1 cellular context compared by ENCODE assay signal in the genomic region with DNA sequence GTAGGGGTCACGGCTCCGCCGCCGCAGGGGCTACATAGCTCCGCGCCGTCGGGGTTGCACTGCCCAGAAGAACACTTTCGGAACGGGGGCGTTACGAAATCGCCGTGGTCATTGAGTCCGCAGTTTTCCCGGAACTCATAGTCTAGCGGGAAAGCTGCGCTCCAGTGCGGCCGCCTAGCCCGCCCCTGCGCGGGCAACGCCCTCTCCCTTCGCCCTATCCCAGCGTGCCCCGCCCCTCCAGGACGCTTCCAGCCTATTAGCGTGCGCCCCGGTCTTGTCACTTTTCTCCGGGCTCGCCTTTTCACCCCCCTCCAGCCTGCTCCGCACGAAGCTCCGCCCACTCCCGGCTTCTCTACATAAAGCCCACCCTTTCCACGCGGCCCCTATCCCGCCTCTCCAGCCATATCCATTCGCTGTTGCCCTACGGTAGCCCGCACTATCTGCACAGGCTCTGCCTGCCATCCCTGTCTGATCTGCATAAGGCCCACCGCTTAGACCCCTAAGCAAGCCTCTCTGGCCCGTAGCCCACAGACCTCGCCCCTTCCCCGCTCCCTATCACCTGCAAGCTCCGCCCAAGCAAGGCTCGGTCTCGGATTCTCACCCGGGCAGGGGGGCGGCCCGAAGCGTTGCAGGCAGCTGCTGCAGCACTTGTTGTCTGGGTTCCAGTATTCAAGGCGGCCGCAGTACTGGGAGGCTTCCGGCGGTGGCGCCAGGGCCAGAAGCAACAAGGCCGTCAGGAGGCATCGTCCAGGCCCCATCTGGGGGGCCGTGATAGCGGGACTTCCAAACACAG.
TF ChIP-seq lines count a peak whose summit lies in the region.

No MANE protein-coding gene starts in this region.

TF ChIP-seq in HEK293, 187 proteins besides CTCF, POLR2A, EP300 and RAD21 (continued from another document):
- TF ChIP-seq ZNF398 (tag by site-specific recombination; IDR thresholded peaks at IDR 0.05) (0 out of 2 replicates have a peak, but pooled peaks have one; percentile 80), KLF10 (tag by site-specific recombination; IDR thresholded peaks at IDR 0.05) (peak; percentile 99), ZXDB (tag by site-specific recombination; IDR thresholded peaks at IDR 0.05) (peak; percentile 98), KLF17 (tag by site-specific recombination; IDR thresholded peaks at IDR 0.05) (peak; percentile 43; the same call in 1 of the 2 replicates), KLF1 (tag by site-specific recombination; IDR thresholded peaks at IDR 0.05) (peak; percentile 95), PBX3 (CRISPR knock-in tag; IDR thresholded peaks at IDR 0.05) (no peak), OSR2 (tag by site-specific recombination; IDR thresholded peaks at IDR 0.05) (peak; percentile 78), ZNF629 (tag by site-specific recombination; IDR thresholded peaks at IDR 0.05) (peak; percentile 82), YY1 (tag by site-specific recombination; IDR thresholded peaks at IDR 0.05) (peak; percentile 54; the same call in 1 of the 2 replicates), ZNF146 (tag by site-specific recombination; IDR thresholded peaks at IDR 0.05) (no peak), ZNF202 (tag by site-specific recombination; IDR thresholded peaks at IDR 0.05; ENCODE audit: borderline replicate concordance) (no peak), IKZF3 (tag by site-specific recombination; IDR thresholded peaks at IDR 0.05) (peak; percentile 89), ZNF335 (tag by site-specific recombination; conservative IDR thresholded peaks at IDR 0.05) (peak; percentile 99), ZNF548 (tag by site-specific recombination; IDR thresholded peaks at IDR 0.05) (no peak; the same call in 1 of the 2 replicates), GLIS1 (tag by site-specific recombination; IDR thresholded peaks at IDR 0.05) (peak; percentile 96), ZNF843 (tag by site-specific recombination; IDR thresholded peaks at IDR 0.05) (peak; percentile 85), ZNF76 (tag by site-specific recombination; IDR thresholded peaks at IDR 0.05; ENCODE audit: borderline replicate concordance, low read depth) (peak; percentile 47; the same call in 1 of the 2 replicates), ZNF292 (tag by site-specific recombination; IDR thresholded peaks at IDR 0.05; ENCODE audit: borderline replicate concordance, low read depth) (no peak), ZIC2 (tag by site-specific recombination; IDR thresholded peaks at IDR 0.05) (peak; percentile 5; the same call in 1 of the 2 replicates), REPIN1 (tag by site-specific recombination; IDR thresholded peaks at IDR 0.05; ENCODE audit: low read depth) (peak; percentile 71; the same call in 1 of the 2 replicates), INSM2 (tag by site-specific recombination; IDR thresholded peaks at IDR 0.05) (peak; percentile 62; the same call in 1 of the 2 replicates), MZF1 (tag by site-specific recombination; IDR thresholded peaks at IDR 0.05; ENCODE audit: borderline replicate concordance) (0 out of 2 replicates have a peak, but pooled peaks have one; percentile 80), ZBTB48 (tag by site-specific recombination; IDR thresholded peaks at IDR 0.05) (peak; percentile 99), ZBTB7A (tag by site-specific recombination; IDR thresholded peaks at IDR 0.05; ENCODE audit: low read depth) (peak; percentile 93), ZNF571 (tag by site-specific recombination; IDR thresholded peaks at IDR 0.05) (no peak), PRDM10 (tag by site-specific recombination; IDR thresholded peaks at IDR 0.05) (peak; percentile 95), SALL2 (tag by site-specific recombination; IDR thresholded peaks at IDR 0.05; ENCODE audit: borderline replicate concordance) (no peak), ZNF26 (tag by site-specific recombination; IDR thresholded peaks at IDR 0.05) (no peak), ZSCAN30 (tag by site-specific recombination; IDR thresholded peaks at IDR 0.05) (peak; percentile 98), ZBTB8A (tag by site-specific recombination; IDR thresholded peaks at IDR 0.05) (peak; percentile 97), ZBTB21 (tag by site-specific recombination; IDR thresholded peaks at IDR 0.05) (0 out of 2 replicates have a peak, but pooled peaks have one; percentile 42), SCRT2 (tag by site-specific recombination; IDR thresholded peaks at IDR 0.05) (peak; percentile 100), ZNF133 (tag by site-specific recombination; IDR thresholded peaks at IDR 0.05) (no peak), ZNF366 (tag by site-specific recombination; conservative IDR thresholded peaks at IDR 0.05) (peak; percentile 96), ZNF610 (tag by site-specific recombination; IDR thresholded peaks at IDR 0.05; ENCODE audit: borderline replicate concordance) (peak; percentile 94; the same call in 1 of the 2 replicates), ZNF23 (tag by site-specific recombination; IDR thresholded peaks at IDR 0.05; ENCODE audit: borderline replicate concordance) (no peak)
- TF ChIP-seq, protein P1, sequence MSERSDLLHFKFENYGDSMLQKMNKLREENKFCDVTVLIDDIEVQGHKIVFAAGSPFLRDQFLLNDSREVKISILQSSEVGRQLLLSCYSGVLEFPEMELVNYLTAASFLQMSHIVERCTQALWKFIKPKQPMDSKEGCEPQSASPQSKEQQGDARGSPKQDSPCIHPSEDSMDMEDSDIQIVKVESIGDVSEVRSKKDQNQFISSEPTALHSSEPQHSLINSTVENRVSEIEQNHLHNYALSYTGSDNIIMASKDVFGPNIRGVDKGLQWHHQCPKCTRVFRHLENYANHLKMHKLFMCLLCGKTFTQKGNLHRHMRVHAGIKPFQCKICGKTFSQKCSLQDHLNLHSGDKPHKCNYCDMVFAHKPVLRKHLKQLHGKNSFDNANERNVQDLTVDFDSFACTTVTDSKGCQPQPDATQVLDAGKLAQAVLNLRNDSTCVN (tag by site-specific recombination; optimal IDR thresholded peaks at IDR 0.05) = peak; percentile 66
- TF ChIP-seq, protein P2, sequence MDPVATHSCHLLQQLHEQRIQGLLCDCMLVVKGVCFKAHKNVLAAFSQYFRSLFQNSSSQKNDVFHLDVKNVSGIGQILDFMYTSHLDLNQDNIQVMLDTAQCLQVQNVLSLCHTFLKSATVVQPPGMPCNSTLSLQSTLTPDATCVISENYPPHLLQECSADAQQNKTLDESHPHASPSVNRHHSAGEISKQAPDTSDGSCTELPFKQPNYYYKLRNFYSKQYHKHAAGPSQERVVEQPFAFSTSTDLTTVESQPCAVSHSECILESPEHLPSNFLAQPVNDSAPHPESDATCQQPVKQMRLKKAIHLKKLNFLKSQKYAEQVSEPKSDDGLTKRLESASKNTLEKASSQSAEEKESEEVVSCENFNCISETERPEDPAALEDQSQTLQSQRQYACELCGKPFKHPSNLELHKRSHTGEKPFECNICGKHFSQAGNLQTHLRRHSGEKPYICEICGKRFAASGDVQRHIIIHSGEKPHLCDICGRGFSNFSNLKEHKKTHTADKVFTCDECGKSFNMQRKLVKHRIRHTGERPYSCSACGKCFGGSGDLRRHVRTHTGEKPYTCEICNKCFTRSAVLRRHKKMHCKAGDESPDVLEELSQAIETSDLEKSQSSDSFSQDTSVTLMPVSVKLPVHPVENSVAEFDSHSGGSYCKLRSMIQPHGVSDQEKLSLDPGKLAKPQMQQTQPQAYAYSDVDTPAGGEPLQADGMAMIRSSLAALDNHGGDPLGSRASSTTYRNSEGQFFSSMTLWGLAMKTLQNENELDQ (tag by site-specific recombination; IDR thresholded peaks at IDR 0.05; ENCODE audit: low read depth) = no peak
- TF ChIP-seq, protein P3, sequence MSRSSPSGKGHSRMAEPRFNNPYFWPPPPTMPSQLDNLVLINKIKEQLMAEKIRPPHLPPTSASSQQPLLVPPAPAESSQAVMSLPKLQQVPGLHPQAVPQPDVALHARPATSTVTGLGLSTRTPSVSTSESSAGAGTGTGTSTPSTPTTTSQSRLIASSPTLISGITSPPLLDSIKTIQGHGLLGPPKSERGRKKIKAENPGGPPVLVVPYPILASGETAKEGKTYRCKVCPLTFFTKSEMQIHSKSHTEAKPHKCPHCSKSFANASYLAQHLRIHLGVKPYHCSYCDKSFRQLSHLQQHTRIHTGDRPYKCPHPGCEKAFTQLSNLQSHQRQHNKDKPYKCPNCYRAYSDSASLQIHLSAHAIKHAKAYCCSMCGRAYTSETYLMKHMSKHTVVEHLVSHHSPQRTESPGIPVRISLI (tag by site-specific recombination; IDR thresholded peaks at IDR 0.05) = no peak
